ENCODE assay signal across 29 cellular contexts in genomic region chr16:20167323-20167722, GRCh38.
"Had no signal": no experiment of that assay in that cellular context is flagged by ENCODE, and none has a peak within 500 bp of the region (broad histone marks: within the 10 kb centered on the region; RNA-seq: fewer than 3 reads in every experiment).

No MANE protein-coding gene starts in this region.

- H3K27me3 ChIP-seq: brain microvascular endothelial cell, foreskin keratinocyte, gastrocnemius medialis had no signal

- H3K9me3 ChIP-seq: gastrocnemius medialis had no signal

- FAIRE-seq: astrocyte, bronchial epithelial cell, colon had no signal

- H3K4me1 ChIP-seq: esophagus muscularis mucosa, foreskin keratinocyte, gastrocnemius medialis had no signal

- ATAC-seq: activated CD4-positive, CD25-positive, alpha-beta regulatory T cell treated with anti-CD3 and anti-CD28 coated beads, Interleukin-2, amount 50 U/mL, for 24 hours; activated CD8-positive, alpha-beta T cell treated with anti-CD3 and anti-CD28 coated beads for 36 hours; activated T-cell treated with anti-CD3 and anti-CD28 coated beads, Interleukin-2, amount 50 U/mL, for 4 hours; activated T-helper 17 cell treated with anti-CD3 and anti-CD28 coated beads, Interleukin-2, amount 50 U/mL, for 72 hours; effector memory CD8-positive, alpha-beta T cell; foreskin keratinocyte; gastrocnemius medialis had no signal

- DNase-seq: activated B cell treated with CpG ODN at 0.5 μM for 24 hours; activated CD4-positive, alpha-beta T cell treated with anti-CD3 and anti-CD28 coated beads for 48 hours; activated CD4-positive, alpha-beta T cell treated with anti-CD3 and anti-CD28 coated beads, Interleukin-2, amount 50 U/mL, for 1 hour; activated CD4-positive, alpha-beta T cell treated with anti-CD3 and anti-CD28 coated beads, Interleukin-2, amount 50 U/mL, for 48 hours; activated CD8-positive, alpha-beta memory T cell treated with anti-CD3 and anti-CD28 coated beads for 24 hours; activated CD8-positive, alpha-beta T cell treated with anti-CD3 and anti-CD28 coated beads for 36 hours; activated effector memory CD4-positive, alpha-beta T cell treated with Interleukin-2 at 50 U/mL for 16 hours; activated gamma-delta T cell treated with Interleukin-2 at 50 U/mL for 16 hours; activated naive CD4-positive, alpha-beta T cell treated with anti-CD3 and anti-CD28 coated beads, Interleukin-2, amount 50 U/mL, for 16 hours; activated naive CD4-positive, alpha-beta T cell treated with Interleukin-2 at 50 U/mL for 16 hours; activated T-cell treated with anti-CD3 and anti-CD28 coated beads, Interleukin-2, amount 50 U/mL, for 4 hours; amniotic stem cell; anterior cingulate cortex; brain microvascular endothelial cell; cortex of kidney; dermis blood vessel endothelial cell; effector CD4-positive, alpha-beta T cell; effector memory CD8-positive, alpha-beta T cell; erythroblast; foreskin keratinocyte; gastrocnemius medialis; T-helper 2 cell had no signal

- H3K36me3 ChIP-seq: brain microvascular endothelial cell, esophagus muscularis mucosa, gastrocnemius medialis had no signal

- H3K4me3 ChIP-seq: esophagus muscularis mucosa, gastrocnemius medialis had no signal

- H3K27ac ChIP-seq: brain microvascular endothelial cell, esophagus muscularis mucosa, foreskin keratinocyte, gastrocnemius medialis, VCaP had no signal
